ENCODE assay signal across 35 cellular contexts in genomic region chr13:28778308-28779215, GRCh38. TPM values are rescaled to one million over a fixed set of nuclear protein-coding genes. Genes with fewer than 3 reads are reported as not detected.
"Had no signal": no experiment of that assay in that cellular context is flagged by ENCODE, and none has a peak within 500 bp of the region (broad histone marks: within the 10 kb centered on the region; RNA-seq: fewer than 3 reads in every experiment).

No MANE protein-coding gene starts in this region.

- H3K27me3 ChIP-seq: adrenal gland, ascending aorta, breast epithelium, cardiac muscle cell, colonic mucosa, esophagus squamous epithelium had no signal

- H3K36me3 ChIP-seq: adrenal gland, ascending aorta, breast epithelium, cardiac muscle cell, colonic mucosa, esophagus squamous epithelium had no signal

- H3K9me3 ChIP-seq: adrenal gland, colonic mucosa had no signal

- DNase-seq: activated CD4-positive, alpha-beta memory T cell treated with anti-CD3 and anti-CD28 coated beads for 36 hours; activated CD4-positive, alpha-beta T cell treated with anti-CD3 and anti-CD28 coated beads for 36 hours; activated CD4-positive, alpha-beta T cell treated with anti-CD3 and anti-CD28 coated beads, Interleukin-2, amount 10 ng/mL, durations not matched to agents 24 days and 14 days; activated CD4-positive, CD25-positive, alpha-beta regulatory T cell; activated CD4-positive, CD25-positive, alpha-beta regulatory T cell treated with anti-CD3 and anti-CD28 coated beads, Interleukin-2, amount 50 U/mL, for 72 hours; activated CD8-positive, alpha-beta memory T cell treated with anti-CD3 and anti-CD28 coated beads, Interleukin-2, amount 10 ng/mL, durations not matched to agents 7 days and 5 days; activated CD8-positive, alpha-beta memory T cell treated with anti-CD3 and anti-CD28 coated beads, Interleukin-2, amount 50 U/mL, for 4 hours; activated CD8-positive, alpha-beta T cell treated with anti-CD3 and anti-CD28 coated beads, Interleukin-2, amount 10 ng/mL, durations not matched to agents 7 days and 5 days; activated effector memory CD4-positive, alpha-beta T cell treated with anti-CD3 and anti-CD28 coated beads, Interleukin-2, amount 50 U/mL, for 16 hours; activated naive CD4-positive, alpha-beta T cell treated with anti-CD3 and anti-CD28 coated beads for 36 hours; activated naive CD8-positive, alpha-beta T cell treated with anti-CD3 and anti-CD28 coated beads for 36 hours; activated naive CD8-positive, alpha-beta T cell treated with anti-CD3 and anti-CD28 coated beads, Interleukin-2, amount 50 U/mL, for 24 hours; activated T-cell treated with anti-CD3 and anti-CD28 coated beads, Interleukin-2, amount 50 U/mL, for 1 hour; activated T-cell treated with anti-CD3 and anti-CD28 coated beads, Interleukin-2, amount 50 U/mL, for 48 hours; adrenal gland; amygdala; central memory CD4-positive, alpha-beta T cell; cerebellar nuclear complex; colonic mucosa; effector CD8-positive, alpha-beta T cell; esophagus squamous epithelium; foreskin melanocyte; T-helper 1 cell; T-helper 17 cell; T1000 had no signal

- ATAC-seq: activated CD4-positive, alpha-beta T cell treated with anti-CD3 and anti-CD28 coated beads for 36 hours; activated CD8-positive, alpha-beta memory T cell treated with anti-CD3 and anti-CD28 coated beads, Interleukin-2, amount 10 ng/mL, durations not matched to agents 7 days and 5 days; activated CD8-positive, alpha-beta T cell treated with anti-CD3 and anti-CD28 coated beads, Interleukin-2, amount 10 ng/mL, durations not matched to agents 7 days and 5 days; activated naive CD8-positive, alpha-beta T cell treated with anti-CD3 and anti-CD28 coated beads, Interleukin-2, amount 50 U/mL, for 24 hours; T-helper 17 cell had no signal

- H3K27ac ChIP-seq: adrenal gland, ascending aorta, breast epithelium, cardiac muscle cell, colonic mucosa, epithelial cell of prostate, esophagus squamous epithelium had no signal

- H3K4me3 ChIP-seq: adrenal gland, ascending aorta, breast epithelium, cardiac muscle cell, colonic mucosa, esophagus squamous epithelium had no signal

- H3K4me1 ChIP-seq: adrenal gland, ascending aorta, breast epithelium, colonic mucosa, esophagus squamous epithelium had no signal

RNA-seq across cellular contexts. Expression of gene MTUS2, which starts 41.6 kb away (rescaled TPM):
- total RNA-seq: activated CD4-positive, alpha-beta memory T cell treated with anti-CD3 and anti-CD28 coated beads for 36 hours; activated CD4-positive, alpha-beta T cell treated with anti-CD3 and anti-CD28 coated beads, Interleukin-2, amount 10 ng/mL, durations not matched to agents 24 days and 14 days; activated CD8-positive, alpha-beta memory T cell treated with anti-CD3 and anti-CD28 coated beads for 36 hours; activated CD8-positive, alpha-beta memory T cell treated with anti-CD3 and anti-CD28 coated beads, Interleukin-2, amount 10 ng/mL, durations not matched to agents 7 days and 5 days; activated CD8-positive, alpha-beta T cell treated with anti-CD3 and anti-CD28 coated beads, Interleukin-2, amount 10 ng/mL, durations not matched to agents 7 days and 5 days; activated naive CD4-positive, alpha-beta T cell treated with anti-CD3 and anti-CD28 coated beads for 36 hours; activated naive CD8-positive, alpha-beta T cell treated with anti-CD3 and anti-CD28 coated beads for 36 hours; activated T-helper 1 cell treated with anti-CD3 and anti-CD28 coated beads, Interleukin-12 subunit alpha, Interleukin-12 subunit beta, Interleukin-2, Interleukin-4 antibody, amounts not matched to agents 30 ng/mL and 10 ng/mL and 1 ng/mL, durations not matched to agents 14 hours and 24 hours and 36 hours; activated T-helper 2 cell treated with anti-CD3 and anti-CD28 coated beads, Interferon-gamma antibody, Interleukin-2, Interleukin-4, amounts not matched to agents 10 μg/mL and 5 μg/mL and 100 μg/mL, durations not matched to agents 14 hours and 24 hours and 36 hours; dermis microvascular lymphatic vessel endothelial cell; endothelial cell of umbilical vein; fibroblast of lung had no signal
- polyA plus RNA-seq: endothelial cell of umbilical vein had no signal
